In the genomic region with DNA sequence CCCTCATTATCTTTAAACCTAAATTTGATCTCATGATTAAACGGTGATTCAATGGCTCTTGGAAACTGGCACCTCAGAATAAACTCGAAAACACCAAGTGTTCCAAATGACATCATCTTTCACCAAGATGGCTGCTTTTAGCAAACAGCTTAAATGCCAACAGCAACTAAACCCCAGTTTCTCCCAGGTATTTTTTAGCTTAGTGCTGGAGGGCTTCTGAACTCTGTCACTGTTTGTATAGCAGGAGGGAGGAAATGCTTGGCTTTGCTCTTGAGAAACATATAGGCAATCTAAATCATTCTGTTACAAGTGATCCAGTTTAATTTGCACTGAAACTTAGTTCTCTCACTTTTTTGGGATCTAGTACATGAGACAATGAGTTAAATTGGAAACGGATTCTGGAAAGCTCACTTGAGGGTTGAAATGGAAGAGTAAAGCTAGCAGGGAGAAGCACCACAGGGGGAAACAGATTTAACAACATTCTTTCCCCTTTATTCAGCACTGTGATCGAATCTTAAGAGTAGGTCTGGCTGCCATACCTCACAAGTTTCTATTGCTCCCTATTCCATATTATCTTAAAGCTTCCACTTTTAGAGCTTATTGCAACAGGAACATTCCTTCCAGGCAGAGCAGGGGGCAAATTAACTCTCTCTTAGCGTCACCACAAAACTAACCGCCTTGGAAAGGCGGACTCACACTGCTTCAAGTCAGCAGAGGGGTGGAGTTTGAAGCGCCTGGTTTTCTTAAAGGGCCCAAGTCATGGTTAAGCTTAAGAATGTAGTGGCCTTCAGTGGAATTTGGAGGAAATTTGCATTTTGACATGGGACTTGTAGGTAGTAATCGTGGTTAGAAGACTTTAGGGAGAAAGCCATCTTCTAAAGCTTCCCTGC, we compare ENCODE assay signal across 8 cellular contexts. TPM values are rescaled to one million over a fixed set of nuclear protein-coding genes. Genes with fewer than 3 reads are reported as not detected.
A peak's percentile ranks its signal among the peaks of the same experiment; 100 is the strongest.
DNase-seq lines count a peak whose midpoint lies in the region; ATAC-seq and TF ChIP-seq lines count a peak whose summit lies in the region.

No MANE protein-coding gene starts in this region.

- H3K9me3 ChIP-seq in osteoblast (ENCODE audit: low read depth, low read length): no peaks in the 10 kb centered on the region
- no peaks in the 10 kb centered on the region for H3K9me3 ChIP-seq in aorta (ENCODE audit: control insufficient read depth, low read length)

- H3K27ac Mint-ChIP-seq in activated naive CD4-positive, alpha-beta T cell treated with anti-CD3 and anti-CD28 coated beads, Interleukin-2, amount 10 ng/mL, durations not matched to agents 7 days and 5 days: peak overlapping the region; percentile 97
- no peak overlapping the region for H3K27ac Mint-ChIP-seq in glutamatergic neuron (ENCODE audit: unreplicated experiment)

- intact Hi-C loops in aorta (cut with DNase I): loop anchor here (2.0 to 10.0 kb wide), 8 partner anchors 35 to 673 kb away; no protein-coding TSS in a partner anchor

- ATAC-seq in HG02610 (IDR thresholded peaks at IDR 0.05; ENCODE audit: unreplicated experiment) (peak; percentile 27), aorta (ENCODE audit: low FRiP score) (peak; percentile 74)

- H3K27me3 Mint-ChIP-seq in activated naive CD4-positive, alpha-beta T cell treated with anti-CD3 and anti-CD28 coated beads, Interleukin-2, amount 10 ng/mL, durations not matched to agents 7 days and 5 days: no peaks in the 10 kb centered on the region
- peaks cover 10% of the 10 kb centered on the region for H3K27me3 Mint-ChIP-seq in glutamatergic neuron (ENCODE audit: unreplicated experiment)

- H3K27ac ChIP-seq in osteoblast (ENCODE audit: low read depth, low read length): peak overlapping the region; percentile 95
- peak overlapping the region; percentile 91 to 100 for H3K27ac ChIP-seq in aorta (ENCODE audit: low read depth in 1 of 2, low read length in 2 of 2)

- H3K4me3 ChIP-seq in osteoblast (ENCODE audit: insufficient read depth, low read length) (peak overlapping the region; percentile 97), aorta (ENCODE audit: low read length in 2 of 2) (peak overlapping the region; percentile 81 to 90)

- H3K4me3 Mint-ChIP-seq in activated naive CD4-positive, alpha-beta T cell treated with anti-CD3 and anti-CD28 coated beads, Interleukin-2, amount 10 ng/mL, durations not matched to agents 7 days and 5 days: peak overlapping the region; percentile 81
- peak overlapping the region; percentile 92 for H3K4me3 Mint-ChIP-seq in glutamatergic neuron (ENCODE audit: unreplicated experiment)

- H2AFZ ChIP-seq in osteoblast (ENCODE audit: low read length): peak overlapping the region; percentile 93

- TF ChIP-seq CTCF in GM10248 (IDR thresholded peaks at IDR 0.05; ENCODE audit: control extremely low read depth, extremely low read depth, low read depth, missing control alignments) (no peak), glutamatergic neuron (IDR thresholded peaks at IDR 0.05; ENCODE audit: partially characterized antibody, unreplicated experiment) (no peak), osteoblast (IDR thresholded peaks at IDR 0.05; ENCODE audit: extremely low read depth, low read depth, low read length) (no peak)

- H3K9me3 Mint-ChIP-seq in activated naive CD4-positive, alpha-beta T cell treated with anti-CD3 and anti-CD28 coated beads, Interleukin-2, amount 10 ng/mL, durations not matched to agents 7 days and 5 days: peaks cover 5% of the 10 kb centered on the region
- H3K9me3 Mint-ChIP-seq in glutamatergic neuron (ENCODE audit: unreplicated experiment): peaks cover 7% of the 10 kb centered on the region

- H3K4me2 ChIP-seq in osteoblast (ENCODE audit: insufficient read depth, low read length): peak overlapping the region; percentile 84

- H3K4me1 ChIP-seq in osteoblast (ENCODE audit: insufficient read depth, low read length) (peaks cover 25% of the 10 kb centered on the region), aorta (ENCODE audit: control insufficient read depth in 1 of 2, insufficient read depth in 2 of 2, low read length in 2 of 2) (peaks cover 0 to 1% of the 10 kb centered on the region in 2 donors)

- peaks cover 45% of the 10 kb centered on the region for H3K4me1 Mint-ChIP-seq in activated naive CD4-positive, alpha-beta T cell treated with anti-CD3 and anti-CD28 coated beads, Interleukin-2, amount 10 ng/mL, durations not matched to agents 7 days and 5 days
- H3K4me1 Mint-ChIP-seq in glutamatergic neuron (ENCODE audit: low read depth, unreplicated experiment): peaks cover 18% of the 10 kb centered on the region

- H3K27me3 ChIP-seq in osteoblast (ENCODE audit: insufficient read depth, low read length) (no peaks in the 10 kb centered on the region), aorta (ENCODE audit: control insufficient read depth in 1 of 2, insufficient read depth in 2 of 2, low read length in 1 of 2) (no peaks in the 10 kb centered on the region)

- DNase-seq in GM10248 (ENCODE audit: extremely low spot score) (peak; percentile 42), NOMO-1 treated with dmso at 0.1 percent for 144 hours (lab: John Stamatoyannopoulos, UW; ENCODE audit: unreplicated experiment) (peak; percentile 73), glutamatergic neuron (no peak), osteoblast (ENCODE audit: insufficient read length, low spot score, missing footprints) (peak; percentile 89), aorta (peak in 1 of 2 donors; percentile 83), NCI-H1092 (lab: John Stamatoyannopoulos, UW) (no peak)
- peak; percentile 68 for DNase-seq in activated naive CD4-positive, alpha-beta T cell treated with anti-CD3 and anti-CD28 coated beads, Interleukin-2, amount 10 ng/mL, durations not matched to agents 7 days and 5 days

- peaks cover 29% of the 10 kb centered on the region for H3K79me2 ChIP-seq in osteoblast (ENCODE audit: insufficient read depth, low read length)

- H3K36me3 ChIP-seq in osteoblast (ENCODE audit: insufficient read depth, low read length) (no peaks in the 10 kb centered on the region), aorta (ENCODE audit: control insufficient read depth in 1 of 2, insufficient read depth in 2 of 2, low read length in 1 of 2) (no peaks in the 10 kb centered on the region)

- H4K20me1 ChIP-seq in osteoblast (ENCODE audit: insufficient read depth, low read length): peaks cover 16% of the 10 kb centered on the region

- H3K36me3 Mint-ChIP-seq in activated naive CD4-positive, alpha-beta T cell treated with anti-CD3 and anti-CD28 coated beads, Interleukin-2, amount 10 ng/mL, durations not matched to agents 7 days and 5 days: peaks cover under 1% of the 10 kb centered on the region
- H3K36me3 Mint-ChIP-seq in glutamatergic neuron (ENCODE audit: unreplicated experiment): no peaks in the 10 kb centered on the region

- WGBS in aorta, 2 donors: 0% methylated on average over 9 of the region's 9 CpGs

- POLR2A ChIA-PET in GM10248 (lab: Yijun Ruan, JAX): no interaction called here

- CTCF ChIA-PET in GM10248 (lab: Yijun Ruan, JAX): interaction anchor here (0.9 to 9.6 kb wide), 17 partner anchors 16 to 282 kb away, joined by 3 to 73 read pairs (median 4); no protein-coding TSS in a partner anchor
- CTCF ChIA-PET in activated naive CD4-positive, alpha-beta T cell treated with anti-CD3 and anti-CD28 coated beads, Interleukin-2, amount 10 ng/mL, durations not matched to agents 7 days and 5 days (lab: Charles Lee): interaction anchor here (0.6 to 5.0 kb wide), 11 partner anchors 28 to 282 kb away, joined by 3 to 94 read pairs (median 4); partner anchors contain the start of gene SLC16A9

RNA-seq across cellular contexts. Expression of gene CCDC6, which starts 1.8 kb away (rescaled TPM):
- total RNA-seq in glutamatergic neuron (ENCODE audit: unreplicated experiment) (28.1 TPM), osteoblast (51.8 and 58.3 TPM in 2 replicates), aorta (10 to 100 TPM; 78.0 to 90.0 TPM)
- 10 to 100 TPM; 21.8 to 25.3 TPM for polyA plus RNA-seq in aorta

Comparison
In these comparisons a context has a peak if more than half of its experiments do, and no peak if none do; other contexts are left out.
1. DNase-seq: peak in GM10248 (single experiment), NOMO-1 treated with dmso at 0.1 percent for 144 hours (single experiment), activated naive CD4-positive, alpha-beta T cell treated with anti-CD3 and anti-CD28 coated beads, Interleukin-2, amount 10 ng/mL, durations not matched to agents 7 days and 5 days (single experiment) and osteoblast (single experiment); none in glutamatergic neuron (single experiment) and NCI-H1092 (single experiment).